ENCODE assay signal across 8 cellular contexts in genomic region chr6:159789377-159790148, GRCh38. TPM values are rescaled to one million over a fixed set of nuclear protein-coding genes. Genes with fewer than 3 reads are reported as not detected.
A peak's percentile ranks its signal among the peaks of the same experiment; 100 is the strongest.
DNase-seq lines count a peak whose midpoint lies in the region; ATAC-seq, FAIRE-seq and TF ChIP-seq lines count a peak whose summit lies in the region.

Gene TCP1 (minus strand): TSS chr6:159789602. CDS start chr6:159789468, 134 bp downstream.

- no peak for TF ChIP-seq CTCF in chondrocyte (IDR thresholded peaks at IDR 0.05)
- no peak for TF ChIP-seq CTCF in keratinocyte (optimal IDR thresholded peaks at IDR 0.05 in 1 of 3, IDR thresholded peaks at IDR 0.05 in 1 of 3, conservative IDR thresholded peaks at IDR 0.05 in 1 of 3; ENCODE audit: extremely low read depth in 1 of 3, insufficient read depth in 2 of 3, low read length in 3 of 3)

- H3K27me3 Mint-ChIP-seq in chondrocyte (ENCODE audit: low read depth) = no peaks in the 10 kb centered on the region

- peaks cover 87% of the 10 kb centered on the region for H3K79me2 ChIP-seq in keratinocyte (ENCODE audit: control insufficient read depth, insufficient read depth, low read length)

- no peaks in the 10 kb centered on the region for H3K9me1 ChIP-seq in keratinocyte (ENCODE audit: control insufficient read depth, extremely low read depth, insufficient read depth, low read length)

- peak within 1 kb of the TSS; percentile 98 for H3K4me3 Mint-ChIP-seq in chondrocyte (ENCODE audit: unreplicated experiment)

- no peaks in the 10 kb centered on the region for H3K9me3 Mint-ChIP-seq in chondrocyte (ENCODE audit: low read depth)

- peaks cover 44% of the 10 kb centered on the region for H3K4me1 Mint-ChIP-seq in chondrocyte (ENCODE audit: low read depth)

- no peaks in the 10 kb centered on the region for H3K9me3 ChIP-seq in keratinocyte (ENCODE audit: control insufficient read depth, low read depth, low read length)

- H2AFZ ChIP-seq in keratinocyte (ENCODE audit: control insufficient read depth, low read length) = peak within 1 kb of the TSS; percentile 92

- FAIRE-seq in keratinocyte (lab: Jason Lieb, UNC) = peak; percentile 62

- peaks cover 10% of the 10 kb centered on the region for H4K20me1 ChIP-seq in keratinocyte (ENCODE audit: control insufficient read depth, extremely low read depth, insufficient read depth, low read length)

- H3K27me3 ChIP-seq in keratinocyte (ENCODE audit: control insufficient read depth, extremely low read depth, insufficient read depth, low read length) = no peaks in the 10 kb centered on the region

- H3K4me3 ChIP-seq in keratinocyte (ENCODE audit: control insufficient read depth in 2 of 3, extremely low read depth in 1 of 3, insufficient read depth in 2 of 3, low read depth in 1 of 3, low read length in 3 of 3) = peak within 1 kb of the TSS; percentile 88 to 98 (median 97)

- peak within 1 kb of the TSS; percentile 90 for H3K4me2 ChIP-seq in keratinocyte (ENCODE audit: control insufficient read depth, extremely low read depth, insufficient read depth, low read depth, low read length)

- H3K36me3 ChIP-seq in keratinocyte (ENCODE audit: control insufficient read depth in 2 of 2, extremely low read depth in 1 of 2, insufficient read depth in 2 of 2, low read length in 2 of 2) = peaks cover 10 to 29% of the 10 kb centered on the region in 2 experiments

- H3K9ac ChIP-seq in keratinocyte (ENCODE audit: control insufficient read depth, extremely low read depth, insufficient read depth, low read length) = peak within 1 kb of the TSS; percentile 85

- H3K36me3 Mint-ChIP-seq in chondrocyte (ENCODE audit: low read depth) = peaks cover 30% of the 10 kb centered on the region

- peak within 1 kb of the TSS; percentile 83 for H3K27ac ChIP-seq in keratinocyte (ENCODE audit: control insufficient read depth, insufficient read depth, low read length)

- dilution Hi-C loops in keratinocyte (cut with MboI; ENCODE audit: extremely low pct_ligation_motif_present, low sequenced_read_pairs) = no loop called here

- ATAC-seq in HG03439 (IDR thresholded peaks at IDR 0.05; ENCODE audit: unreplicated experiment) = peak; percentile 76

- TF ChIP-seq POLR2A in GM19193 (IDR thresholded peaks at IDR 0.05; ENCODE audit: extremely low read depth, insufficient read depth, insufficient read length) = peak; percentile 96

- DNase-seq in AML-193 (lab: John Stamatoyannopoulos, UW) = peak; percentile 100
- peak; percentile 96 for DNase-seq in NCI-H510A treated with DMSO at 0.1 percent for 48 hours (lab: John Stamatoyannopoulos, UW)
- DNase-seq in activated CD4-positive, alpha-beta T cell treated with anti-CD3 and anti-CD28 coated beads for 24 hours (ENCODE audit: low read depth in 2 of 2) = peak; percentile 98 to 99
- peak; percentile 100 for DNase-seq in chondrocyte (ENCODE audit: low spot score)
- peak; percentile 94 for DNase-seq in keratinocyte (ENCODE audit: low read depth, low spot score)
- DNase-seq in stimulated activated CD4-positive, alpha-beta T cell treated with anti-CD3 and anti-CD28 coated beads, Interleukin-15, amount 100 ng/mL, for 1 hour (ENCODE audit: low read depth in 1 of 2, low spot score in 1 of 2) = peak; percentile 96 to 97

- peak within 1 kb of the TSS; percentile 99 for H3K27ac Mint-ChIP-seq in chondrocyte (ENCODE audit: unreplicated experiment)

- H3K4me1 ChIP-seq in keratinocyte (ENCODE audit: control insufficient read depth, extremely low read depth, insufficient read depth, low read length) = peaks cover 30% of the 10 kb centered on the region

RNA-seq across cellular contexts. Expression of gene TCP1, which starts in this region (rescaled TPM):
- total RNA-seq in chondrocyte = 169 to 200 TPM (median 175 TPM) in 3 replicates
- 72.8 to 174 TPM (median 174 TPM) in 3 replicates for polyA plus RNA-seq in keratinocyte
- polyA plus RNA-seq in keratinocyte (2011; ENCODE audit: low read depth) = 207 TPM
- polyA plus RNA-seq in keratinocyte (2011; cell fraction: cytosol; rRNA removed) = 99.5 and 152 TPM in 2 replicates
- polyA plus RNA-seq in keratinocyte (2011; cell fraction: nucleus; rRNA removed) = 104 and 141 TPM in 2 replicates
- 224 and 225 TPM in 2 replicates for polyA plus RNA-seq in keratinocyte (2012; ENCODE audit: low replicate concordance)
- 60.0 to 282 TPM (median 92.0 TPM) in 3 replicates for polyA minus RNA-seq in keratinocyte
- 352 TPM for polyA minus RNA-seq in keratinocyte (2011; cell fraction: cytosol; rRNA and poly(A)+ RNA removed)
- 85.3 and 130 TPM in 2 replicates for polyA minus RNA-seq in keratinocyte (2011; cell fraction: nucleus; rRNA and poly(A)+ RNA removed)

Comparison
In these comparisons a context has a peak if more than half of its experiments do, and no peak if none do; other contexts are left out.
1. Peak in every context shown above with its lines: DNase-seq, ATAC-seq, H3K4me3 ChIP-seq and H3K27ac ChIP-seq.